Comparison of ENCODE assay signal across 1 cellular context in genomic region chr5:156155638-156156037, GRCh38.
TF ChIP-seq lines count a peak whose summit lies in the region.

No MANE protein-coding gene starts in this region.

TF ChIP-seq in HepG2, 621 proteins besides CTCF, POLR2A, EP300 and RAD21:
- no peak for TF ChIP-seq ZNF687 (CRISPR knock-in tag; IDR thresholded peaks at IDR 0.05)
- no peak for TF ChIP-seq AHR (CRISPR knock-in tag; IDR thresholded peaks at IDR 0.05)
- no peak for TF ChIP-seq HDAC2 (CRISPR knock-in tag; IDR thresholded peaks at IDR 0.05)
- no peak for TF ChIP-seq ZNF879 (CRISPR knock-in tag; IDR thresholded peaks at IDR 0.05)
